2 cellular contexts compared by ENCODE assay signal in the genomic region with DNA sequence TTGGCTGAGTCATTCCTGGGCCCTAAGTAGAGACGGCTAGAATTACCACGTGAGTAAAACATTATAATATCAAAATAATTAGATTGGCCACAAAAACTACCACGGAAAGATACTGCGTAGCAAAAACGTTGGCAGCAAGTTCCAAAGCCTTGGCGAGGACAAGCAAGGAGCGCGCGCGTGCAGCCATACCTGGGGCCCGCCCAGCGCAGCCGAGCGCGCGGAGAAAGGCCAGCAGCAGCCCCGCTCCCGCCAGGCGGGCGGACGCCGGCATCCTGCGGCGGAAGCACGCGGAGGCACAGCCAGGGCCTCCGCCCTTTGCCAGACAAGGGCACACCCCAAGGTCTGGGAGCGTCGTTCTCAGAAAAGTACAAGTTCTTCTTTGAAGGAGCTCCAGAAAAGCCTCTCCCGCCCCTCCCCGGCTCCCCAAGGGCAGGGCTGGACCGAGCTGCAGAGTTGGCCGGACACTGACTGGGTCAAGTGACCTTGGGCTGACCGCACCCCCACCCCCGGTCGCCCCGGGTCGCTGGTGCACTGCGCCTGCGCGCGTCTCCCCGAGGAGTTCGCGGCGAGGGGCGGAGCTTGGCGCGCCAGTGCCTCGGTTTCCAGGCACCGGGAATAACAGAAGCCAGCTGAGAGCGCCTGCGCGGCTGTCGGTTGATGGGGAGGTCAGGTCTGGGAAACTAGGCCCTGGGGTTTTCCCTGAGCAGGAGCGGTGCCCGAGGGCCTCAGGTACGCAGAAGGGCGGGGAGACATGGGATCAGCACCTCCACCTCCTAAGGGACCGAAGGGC.
TF ChIP-seq lines count a peak whose summit lies in the region.

Gene ZC2HC1C (plus strand): TSS at position 621 of the 790 bp plus-strand sequence. CDS start 933 bp downstream, outside the sequence.

TF ChIP-seq in HEK293, 187 proteins besides CTCF, POLR2A, EP300 and RAD21 (continued from another document and continues in another):
- TF ChIP-seq ZNF843 (tag by site-specific recombination; IDR thresholded peaks at IDR 0.05) (no peak), ZNF239 (tag by site-specific recombination; IDR thresholded peaks at IDR 0.05) (no peak), ZNF518A (tag by site-specific recombination; conservative IDR thresholded peaks at IDR 0.05; ENCODE audit: low read depth) (no peak), ZNF280C (tag by site-specific recombination; IDR thresholded peaks at IDR 0.05) (no peak), ZNF248 (tag by site-specific recombination; IDR thresholded peaks at IDR 0.05) (no peak), ZNF626 (tag by site-specific recombination; IDR thresholded peaks at IDR 0.05) (no peak), ZNF146 (tag by site-specific recombination; IDR thresholded peaks at IDR 0.05) (no peak), ZSCAN30 (tag by site-specific recombination; IDR thresholded peaks at IDR 0.05) (peak; percentile 83), ZFP41 (tag by site-specific recombination; IDR thresholded peaks at IDR 0.05; ENCODE audit: borderline replicate concordance) (no peak), ZNF600 (tag by site-specific recombination; IDR thresholded peaks at IDR 0.05) (peak; percentile 32; the same call in 1 of the 2 replicates), ZBTB7A (tag by site-specific recombination; IDR thresholded peaks at IDR 0.05; ENCODE audit: low read depth) (no peak), KLF7 (tag by site-specific recombination; IDR thresholded peaks at IDR 0.05; ENCODE audit: borderline replicate concordance) (peak; percentile 88; the same call in 1 of the 2 replicates), OSR2 (tag by site-specific recombination; IDR thresholded peaks at IDR 0.05) (peak; percentile 49; the same call in 1 of the 2 replicates), ZNF37A (tag by site-specific recombination; IDR thresholded peaks at IDR 0.05) (no peak), MYNN (tag by site-specific recombination; IDR thresholded peaks at IDR 0.05; ENCODE audit: borderline replicate concordance) (no peak), ZBTB17 (tag by site-specific recombination; IDR thresholded peaks at IDR 0.05) (0 out of 2 replicates have a peak, but pooled peaks have one; percentile 11), ZNF623 (tag by site-specific recombination; IDR thresholded peaks at IDR 0.05) (no peak), ZNF560 (tag by site-specific recombination; IDR thresholded peaks at IDR 0.05; ENCODE audit: borderline replicate concordance) (no peak)
- TF ChIP-seq, protein P1, sequence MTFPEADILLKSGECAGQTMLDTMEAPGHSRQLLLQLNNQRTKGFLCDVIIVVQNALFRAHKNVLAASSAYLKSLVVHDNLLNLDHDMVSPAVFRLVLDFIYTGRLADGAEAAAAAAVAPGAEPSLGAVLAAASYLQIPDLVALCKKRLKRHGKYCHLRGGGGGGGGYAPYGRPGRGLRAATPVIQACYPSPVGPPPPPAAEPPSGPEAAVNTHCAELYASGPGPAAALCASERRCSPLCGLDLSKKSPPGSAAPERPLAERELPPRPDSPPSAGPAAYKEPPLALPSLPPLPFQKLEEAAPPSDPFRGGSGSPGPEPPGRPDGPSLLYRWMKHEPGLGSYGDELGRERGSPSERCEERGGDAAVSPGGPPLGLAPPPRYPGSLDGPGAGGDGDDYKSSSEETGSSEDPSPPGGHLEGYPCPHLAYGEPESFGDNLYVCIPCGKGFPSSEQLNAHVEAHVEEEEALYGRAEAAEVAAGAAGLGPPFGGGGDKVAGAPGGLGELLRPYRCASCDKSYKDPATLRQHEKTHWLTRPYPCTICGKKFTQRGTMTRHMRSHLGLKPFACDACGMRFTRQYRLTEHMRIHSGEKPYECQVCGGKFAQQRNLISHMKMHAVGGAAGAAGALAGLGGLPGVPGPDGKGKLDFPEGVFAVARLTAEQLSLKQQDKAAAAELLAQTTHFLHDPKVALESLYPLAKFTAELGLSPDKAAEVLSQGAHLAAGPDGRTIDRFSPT (tag by site-specific recombination; IDR thresholded peaks at IDR 0.05) = peak; percentile 64; the same call in 1 of the 2 replicates

TF ChIP-seq in K562, 482 proteins besides CTCF, POLR2A, EP300 and RAD21 (continued from another document and continues in another):
- TF ChIP-seq, protein P2, sequence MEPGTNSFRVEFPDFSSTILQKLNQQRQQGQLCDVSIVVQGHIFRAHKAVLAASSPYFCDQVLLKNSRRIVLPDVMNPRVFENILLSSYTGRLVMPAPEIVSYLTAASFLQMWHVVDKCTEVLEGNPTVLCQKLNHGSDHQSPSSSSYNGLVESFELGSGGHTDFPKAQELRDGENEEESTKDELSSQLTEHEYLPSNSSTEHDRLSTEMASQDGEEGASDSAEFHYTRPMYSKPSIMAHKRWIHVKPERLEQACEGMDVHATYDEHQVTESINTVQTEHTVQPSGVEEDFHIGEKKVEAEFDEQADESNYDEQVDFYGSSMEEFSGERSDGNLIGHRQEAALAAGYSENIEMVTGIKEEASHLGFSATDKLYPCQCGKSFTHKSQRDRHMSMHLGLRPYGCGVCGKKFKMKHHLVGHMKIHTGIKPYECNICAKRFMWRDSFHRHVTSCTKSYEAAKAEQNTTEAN (CRISPR knock-in tag; IDR thresholded peaks at IDR 0.05) = no peak
- TF ChIP-seq ASH1L (IDR thresholded peaks at IDR 0.05; ENCODE audit: borderline replicate concordance, low read depth, partially characterized antibody) (no peak), PHTF2 (CRISPR knock-in tag; IDR thresholded peaks at IDR 0.05) (no peak), MITF (IDR thresholded peaks at IDR 0.05) (0 out of 2 replicates have a peak, but pooled peaks have one; percentile 25), ZBTB9 (CRISPR knock-in tag; IDR thresholded peaks at IDR 0.05) (no peak), ZNF232 (CRISPR knock-in tag; IDR thresholded peaks at IDR 0.05) (no peak), RBBP5 (IDR thresholded peaks at IDR 0.05; ENCODE audit: borderline replicate concordance, insufficient read depth, low read length, poor library complexity, severe bottlenecking) (peak; percentile 61), RHOXF2B (CRISPR knock-in tag; conservative IDR thresholded peaks at IDR 0.05) (no peak), HBP1 (CRISPR knock-in tag; IDR thresholded peaks at IDR 0.05) (no peak), ARID2 (IDR thresholded peaks at IDR 0.05) (no peak), CREB1 (IDR thresholded peaks at IDR 0.05) (no peak; the same call in 1 of the 2 replicates), CREB1 (CRISPR knock-in tag; IDR thresholded peaks at IDR 0.05) (peak; percentile 63; the same call in 1 of the 2 replicates), KDM1A (IDR thresholded peaks at IDR 0.05) (no peak), TRIM24 (IDR thresholded peaks at IDR 0.05) (no peak), ERF (CRISPR knock-in tag; IDR thresholded peaks at IDR 0.05) (no peak), PTRF (tag; IDR thresholded peaks at IDR 0.05) (no peak), ZNF277 (CRISPR knock-in tag; IDR thresholded peaks at IDR 0.05; ENCODE audit: borderline replicate concordance) (no peak), RBFOX2 (IDR thresholded peaks at IDR 0.05; ENCODE audit: low read depth, low read length) (peak; percentile 97), SMAD2 (IDR thresholded peaks at IDR 0.05; ENCODE audit: low read depth, low read length) (no peak), SIN3A (IDR thresholded peaks at IDR 0.05; ENCODE audit: borderline replicate concordance in 2 of 2, control insufficient read depth in 1 of 2, low read depth in 2 of 2, low read length in 2 of 2) (no peak), ZNF445 (CRISPR knock-in tag; IDR thresholded peaks at IDR 0.05; ENCODE audit: low read depth) (no peak), ZEB2 (IDR thresholded peaks at IDR 0.05) (no peak; the same call in 1 of the 2 replicates), SP2 (IDR thresholded peaks at IDR 0.05; ENCODE audit: extremely low read depth, low read depth, low read length, poor library complexity, severe bottlenecking) (no peak), EGR1 (conservative IDR thresholded peaks at IDR 0.05) (peak; percentile 62), MBD1 (CRISPR knock-in tag; IDR thresholded peaks at IDR 0.05) (no peak), FIP1L1 (IDR thresholded peaks at IDR 0.05; ENCODE audit: low read depth, low read length, poor library complexity, severe bottlenecking) (no peak), NFIC (IDR thresholded peaks at IDR 0.05) (peak; percentile 26; the same call in 1 of the 2 replicates), ZBTB11 (CRISPR knock-in tag; IDR thresholded peaks at IDR 0.05) (peak in 1 of 3 experiments; percentile 41; a peak in 1 of 6 replicates), ZKSCAN8 (CRISPR knock-in tag; IDR thresholded peaks at IDR 0.05) (no peak)
- TF ChIP-seq, protein P3, sequence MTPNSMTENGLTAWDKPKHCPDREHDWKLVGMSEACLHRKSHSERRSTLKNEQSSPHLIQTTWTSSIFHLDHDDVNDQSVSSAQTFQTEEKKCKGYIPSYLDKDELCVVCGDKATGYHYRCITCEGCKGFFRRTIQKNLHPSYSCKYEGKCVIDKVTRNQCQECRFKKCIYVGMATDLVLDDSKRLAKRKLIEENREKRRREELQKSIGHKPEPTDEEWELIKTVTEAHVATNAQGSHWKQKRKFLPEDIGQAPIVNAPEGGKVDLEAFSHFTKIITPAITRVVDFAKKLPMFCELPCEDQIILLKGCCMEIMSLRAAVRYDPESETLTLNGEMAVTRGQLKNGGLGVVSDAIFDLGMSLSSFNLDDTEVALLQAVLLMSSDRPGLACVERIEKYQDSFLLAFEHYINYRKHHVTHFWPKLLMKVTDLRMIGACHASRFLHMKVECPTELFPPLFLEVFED (CRISPR knock-in tag; conservative IDR thresholded peaks at IDR 0.05) = no peak
